ENCODE assay signal across 12 cellular contexts in genomic region chr22:32020117-32020516, GRCh38. TPM values are rescaled to one million over a fixed set of nuclear protein-coding genes. Genes with fewer than 3 reads are reported as not detected.
DNase-seq lines count a peak whose midpoint lies in the region; ATAC-seq, FAIRE-seq and TF ChIP-seq lines count a peak whose summit lies in the region.
"Had no signal": no experiment of that assay in that cellular context is flagged by ENCODE, and none has a peak within 500 bp of the region (broad histone marks: within the 10 kb centered on the region; RNA-seq: fewer than 3 reads in every experiment).

No MANE protein-coding gene starts in this region.

- H3K9ac ChIP-seq in KMS-11 = no peak overlapping the region
- H3K9ac ChIP-seq in keratinocyte (ENCODE audit: control insufficient read depth, extremely low read depth, insufficient read depth, low read length) = no peak overlapping the region

- H3K27ac ChIP-seq in KMS-11 (no peak overlapping the region), keratinocyte (ENCODE audit: control insufficient read depth, insufficient read depth, low read length) (peak overlapping the region; percentile 55)

- peaks cover 5% of the 10 kb centered on the region for H3K27me3 Mint-ChIP-seq in osteocyte (ENCODE audit: unreplicated experiment)

- H3K79me2 ChIP-seq in KMS-11 (ENCODE audit: insufficient read depth, low read depth) (no peaks in the 10 kb centered on the region), keratinocyte (ENCODE audit: control insufficient read depth, insufficient read depth, low read length) (no peaks in the 10 kb centered on the region)

- dilution Hi-C loops in keratinocyte (cut with MboI; ENCODE audit: extremely low pct_ligation_motif_present, low sequenced_read_pairs) = no loop called here

- H3K4me3 ChIP-seq in KMS-11 (IDR thresholded peaks at IDR 0.05; ENCODE audit: insufficient read depth, low read depth, low read length) = no peak overlapping the region
- H3K4me3 ChIP-seq in keratinocyte (ENCODE audit: control insufficient read depth in 2 of 3, extremely low read depth in 1 of 3, insufficient read depth in 2 of 3, low read depth in 1 of 3, low read length in 3 of 3) = no peak overlapping the region

- H4K20me1 ChIP-seq in KMS-11 (ENCODE audit: insufficient read depth) (no peaks in the 10 kb centered on the region), keratinocyte (ENCODE audit: control insufficient read depth, extremely low read depth, insufficient read depth, low read length) (no peaks in the 10 kb centered on the region)

- H3K4me1 ChIP-seq in KMS-11 (ENCODE audit: low read depth, poor library complexity, severe bottlenecking) (peaks cover 17% of the 10 kb centered on the region), keratinocyte (ENCODE audit: control insufficient read depth, extremely low read depth, insufficient read depth, low read length) (peaks cover 12% of the 10 kb centered on the region)

- ATAC-seq in HG03095 (IDR thresholded peaks at IDR 0.05; ENCODE audit: unreplicated experiment) = no peak

- H3K4me2 ChIP-seq in KMS-11 (0 out of 2 replicates have a peak overlapping the region, but pooled peaks have one; percentile 5), keratinocyte (ENCODE audit: control insufficient read depth, extremely low read depth, insufficient read depth, low read depth, low read length) (peak overlapping the region; percentile 64)

- H3K9me1 ChIP-seq in keratinocyte (ENCODE audit: control insufficient read depth, extremely low read depth, insufficient read depth, low read length) = no peaks in the 10 kb centered on the region

- H3K9me3 Mint-ChIP-seq in osteocyte (ENCODE audit: unreplicated experiment) = peaks cover 4% of the 10 kb centered on the region

- no peak overlapping the region for H3K27ac Mint-ChIP-seq in osteocyte (ENCODE audit: unreplicated experiment)
- H3K27ac Mint-ChIP-seq: CD8-positive, alpha-beta memory T cell had no signal

- TF ChIP-seq CTCF in KMS-11 (conservative IDR thresholded peaks at IDR 0.05; ENCODE audit: low read depth, low read length) (no peak), keratinocyte (optimal IDR thresholded peaks at IDR 0.05 in 1 of 3, IDR thresholded peaks at IDR 0.05 in 1 of 3, conservative IDR thresholded peaks at IDR 0.05 in 1 of 3; ENCODE audit: extremely low read depth in 1 of 3, insufficient read depth in 2 of 3, low read length in 3 of 3) (no peak), osteocyte (IDR thresholded peaks at IDR 0.05) (no peak)

- no peaks in the 10 kb centered on the region for H3K4me1 Mint-ChIP-seq in osteocyte (ENCODE audit: unreplicated experiment)
- H3K4me1 Mint-ChIP-seq: CD8-positive, alpha-beta memory T cell had no signal

- H3K9me3 ChIP-seq in keratinocyte (ENCODE audit: control insufficient read depth, low read depth, low read length) = no peaks in the 10 kb centered on the region

- H3K36me3 Mint-ChIP-seq in osteocyte (ENCODE audit: unreplicated experiment) = no peaks in the 10 kb centered on the region

- H2AFZ ChIP-seq in KMS-11 (ENCODE audit: low read depth) (no peak overlapping the region), keratinocyte (ENCODE audit: control insufficient read depth, low read length) (no peak overlapping the region)

- peak; percentile 47 for DNase-seq in AG08395 (ENCODE audit: low spot score)
- DNase-seq in astrocyte of the hippocampus (ENCODE audit: low read depth, low spot score) = peak; percentile 83
- DNase-seq in keratinocyte (ENCODE audit: low read depth, low spot score) = peak; percentile 76
- no peak for DNase-seq in osteocyte (ENCODE audit: extremely low spot score, unreplicated experiment)
- DNase-seq in RPMI8226 = no peak
- DNase-seq in germinal center (ENCODE audit: low spot score) = no peak
- DNase-seq: activated CD8-positive, alpha-beta memory T cell treated with anti-CD3 and anti-CD28 coated beads, Interleukin-2, amount 50 U/mL, for 48 hours; CD8-positive, alpha-beta memory T cell; NCI-H1417 treated with DMSO at 0.1 percent for 48 hours; stimulated activated CD4-positive, alpha-beta T cell treated with anti-CD3 and anti-CD28 coated beads, Interleukin-12 subunit alpha, Interleukin-12 subunit beta, amount 100 ng/mL, for 4 hours had no signal

- FAIRE-seq in keratinocyte (lab: Jason Lieb, UNC) = peak; percentile 84

- H3K36me3 ChIP-seq in KMS-11 (ENCODE audit: insufficient read depth) = no peaks in the 10 kb centered on the region; the same call in 1 of the 2 replicates
- H3K36me3 ChIP-seq in keratinocyte (ENCODE audit: control insufficient read depth in 2 of 2, extremely low read depth in 1 of 2, insufficient read depth in 2 of 2, low read length in 2 of 2) = no peaks in the 10 kb centered on the region

- H3K4me3 Mint-ChIP-seq in osteocyte (ENCODE audit: unreplicated experiment) = no peak overlapping the region
- H3K4me3 Mint-ChIP-seq: CD8-positive, alpha-beta memory T cell had no signal

- no peaks in the 10 kb centered on the region for H3K27me3 ChIP-seq in KMS-11 (ENCODE audit: insufficient read depth, low read depth)
- no peaks in the 10 kb centered on the region for H3K27me3 ChIP-seq in keratinocyte (ENCODE audit: control insufficient read depth, extremely low read depth, insufficient read depth, low read length)

RNA-seq across cellular contexts. Expression of gene SLC5A1, which starts 22.9 kb away (rescaled TPM):
- 1.8 to 3.0 TPM (median 2.0 TPM) in 3 replicates for polyA plus RNA-seq in keratinocyte
- polyA plus RNA-seq in keratinocyte (2011; ENCODE audit: low read depth) = 13.8 TPM
- polyA plus RNA-seq in keratinocyte (2011; cell fraction: cytosol; rRNA removed) = 0.55 and 1.7 TPM in 2 replicates
- polyA plus RNA-seq in keratinocyte (2011; cell fraction: nucleus; rRNA removed) = 3.7 and 6.7 TPM in 2 replicates
- 1.3 and 35.0 TPM in 2 replicates for polyA plus RNA-seq in keratinocyte (2012; ENCODE audit: low replicate concordance)
- 3.2 to 13.7 TPM (median 9.8 TPM) in 3 replicates for polyA minus RNA-seq in keratinocyte
- 3.6 TPM for polyA minus RNA-seq in keratinocyte (2011; cell fraction: cytosol; rRNA and poly(A)+ RNA removed)
- polyA minus RNA-seq in keratinocyte (2011; cell fraction: nucleus; rRNA and poly(A)+ RNA removed) = 3.5 and 9.0 TPM in 2 replicates
- not detected in 2 replicates for total RNA-seq in osteocyte
- total RNA-seq: CD8-positive, alpha-beta memory T cell had no signal
- polyA plus RNA-seq: CD8-positive, alpha-beta memory T cell had no signal

Comparison
In these comparisons a context has a peak if more than half of its experiments do, and no peak if none do; other contexts are left out.
1. DNase-seq: peak in AG08395 (single experiment), astrocyte of the hippocampus (single experiment) and keratinocyte (single experiment); none in osteocyte (single experiment), RPMI8226 (single experiment) and germinal center (single experiment).